1 cellular context compared by ENCODE assay signal in the genomic region with DNA sequence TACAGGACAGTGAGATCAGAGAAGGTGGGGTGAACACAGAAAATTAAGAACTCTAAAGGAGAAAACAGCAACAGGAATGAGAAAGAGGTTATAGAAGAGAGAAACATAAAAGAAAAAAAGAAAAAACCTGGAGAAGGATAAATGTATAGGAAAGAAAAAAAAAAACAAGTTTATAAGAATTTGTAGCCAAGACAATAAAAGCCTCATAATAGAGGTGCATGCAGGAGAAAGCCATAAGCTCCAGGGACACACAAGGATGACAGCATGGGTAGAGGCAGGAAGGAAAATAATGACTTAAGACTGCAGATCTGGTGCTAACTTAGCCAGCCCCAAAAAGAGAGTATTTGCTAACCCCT.
A peak's percentile ranks its signal among the peaks of the same experiment; 100 is the strongest.
TF ChIP-seq lines count a peak whose summit lies in the region.

No MANE protein-coding gene starts in this region.

TF ChIP-seq in K562, 482 proteins besides CTCF, POLR2A, EP300 and RAD21:
- TF ChIP-seq, protein P1, sequence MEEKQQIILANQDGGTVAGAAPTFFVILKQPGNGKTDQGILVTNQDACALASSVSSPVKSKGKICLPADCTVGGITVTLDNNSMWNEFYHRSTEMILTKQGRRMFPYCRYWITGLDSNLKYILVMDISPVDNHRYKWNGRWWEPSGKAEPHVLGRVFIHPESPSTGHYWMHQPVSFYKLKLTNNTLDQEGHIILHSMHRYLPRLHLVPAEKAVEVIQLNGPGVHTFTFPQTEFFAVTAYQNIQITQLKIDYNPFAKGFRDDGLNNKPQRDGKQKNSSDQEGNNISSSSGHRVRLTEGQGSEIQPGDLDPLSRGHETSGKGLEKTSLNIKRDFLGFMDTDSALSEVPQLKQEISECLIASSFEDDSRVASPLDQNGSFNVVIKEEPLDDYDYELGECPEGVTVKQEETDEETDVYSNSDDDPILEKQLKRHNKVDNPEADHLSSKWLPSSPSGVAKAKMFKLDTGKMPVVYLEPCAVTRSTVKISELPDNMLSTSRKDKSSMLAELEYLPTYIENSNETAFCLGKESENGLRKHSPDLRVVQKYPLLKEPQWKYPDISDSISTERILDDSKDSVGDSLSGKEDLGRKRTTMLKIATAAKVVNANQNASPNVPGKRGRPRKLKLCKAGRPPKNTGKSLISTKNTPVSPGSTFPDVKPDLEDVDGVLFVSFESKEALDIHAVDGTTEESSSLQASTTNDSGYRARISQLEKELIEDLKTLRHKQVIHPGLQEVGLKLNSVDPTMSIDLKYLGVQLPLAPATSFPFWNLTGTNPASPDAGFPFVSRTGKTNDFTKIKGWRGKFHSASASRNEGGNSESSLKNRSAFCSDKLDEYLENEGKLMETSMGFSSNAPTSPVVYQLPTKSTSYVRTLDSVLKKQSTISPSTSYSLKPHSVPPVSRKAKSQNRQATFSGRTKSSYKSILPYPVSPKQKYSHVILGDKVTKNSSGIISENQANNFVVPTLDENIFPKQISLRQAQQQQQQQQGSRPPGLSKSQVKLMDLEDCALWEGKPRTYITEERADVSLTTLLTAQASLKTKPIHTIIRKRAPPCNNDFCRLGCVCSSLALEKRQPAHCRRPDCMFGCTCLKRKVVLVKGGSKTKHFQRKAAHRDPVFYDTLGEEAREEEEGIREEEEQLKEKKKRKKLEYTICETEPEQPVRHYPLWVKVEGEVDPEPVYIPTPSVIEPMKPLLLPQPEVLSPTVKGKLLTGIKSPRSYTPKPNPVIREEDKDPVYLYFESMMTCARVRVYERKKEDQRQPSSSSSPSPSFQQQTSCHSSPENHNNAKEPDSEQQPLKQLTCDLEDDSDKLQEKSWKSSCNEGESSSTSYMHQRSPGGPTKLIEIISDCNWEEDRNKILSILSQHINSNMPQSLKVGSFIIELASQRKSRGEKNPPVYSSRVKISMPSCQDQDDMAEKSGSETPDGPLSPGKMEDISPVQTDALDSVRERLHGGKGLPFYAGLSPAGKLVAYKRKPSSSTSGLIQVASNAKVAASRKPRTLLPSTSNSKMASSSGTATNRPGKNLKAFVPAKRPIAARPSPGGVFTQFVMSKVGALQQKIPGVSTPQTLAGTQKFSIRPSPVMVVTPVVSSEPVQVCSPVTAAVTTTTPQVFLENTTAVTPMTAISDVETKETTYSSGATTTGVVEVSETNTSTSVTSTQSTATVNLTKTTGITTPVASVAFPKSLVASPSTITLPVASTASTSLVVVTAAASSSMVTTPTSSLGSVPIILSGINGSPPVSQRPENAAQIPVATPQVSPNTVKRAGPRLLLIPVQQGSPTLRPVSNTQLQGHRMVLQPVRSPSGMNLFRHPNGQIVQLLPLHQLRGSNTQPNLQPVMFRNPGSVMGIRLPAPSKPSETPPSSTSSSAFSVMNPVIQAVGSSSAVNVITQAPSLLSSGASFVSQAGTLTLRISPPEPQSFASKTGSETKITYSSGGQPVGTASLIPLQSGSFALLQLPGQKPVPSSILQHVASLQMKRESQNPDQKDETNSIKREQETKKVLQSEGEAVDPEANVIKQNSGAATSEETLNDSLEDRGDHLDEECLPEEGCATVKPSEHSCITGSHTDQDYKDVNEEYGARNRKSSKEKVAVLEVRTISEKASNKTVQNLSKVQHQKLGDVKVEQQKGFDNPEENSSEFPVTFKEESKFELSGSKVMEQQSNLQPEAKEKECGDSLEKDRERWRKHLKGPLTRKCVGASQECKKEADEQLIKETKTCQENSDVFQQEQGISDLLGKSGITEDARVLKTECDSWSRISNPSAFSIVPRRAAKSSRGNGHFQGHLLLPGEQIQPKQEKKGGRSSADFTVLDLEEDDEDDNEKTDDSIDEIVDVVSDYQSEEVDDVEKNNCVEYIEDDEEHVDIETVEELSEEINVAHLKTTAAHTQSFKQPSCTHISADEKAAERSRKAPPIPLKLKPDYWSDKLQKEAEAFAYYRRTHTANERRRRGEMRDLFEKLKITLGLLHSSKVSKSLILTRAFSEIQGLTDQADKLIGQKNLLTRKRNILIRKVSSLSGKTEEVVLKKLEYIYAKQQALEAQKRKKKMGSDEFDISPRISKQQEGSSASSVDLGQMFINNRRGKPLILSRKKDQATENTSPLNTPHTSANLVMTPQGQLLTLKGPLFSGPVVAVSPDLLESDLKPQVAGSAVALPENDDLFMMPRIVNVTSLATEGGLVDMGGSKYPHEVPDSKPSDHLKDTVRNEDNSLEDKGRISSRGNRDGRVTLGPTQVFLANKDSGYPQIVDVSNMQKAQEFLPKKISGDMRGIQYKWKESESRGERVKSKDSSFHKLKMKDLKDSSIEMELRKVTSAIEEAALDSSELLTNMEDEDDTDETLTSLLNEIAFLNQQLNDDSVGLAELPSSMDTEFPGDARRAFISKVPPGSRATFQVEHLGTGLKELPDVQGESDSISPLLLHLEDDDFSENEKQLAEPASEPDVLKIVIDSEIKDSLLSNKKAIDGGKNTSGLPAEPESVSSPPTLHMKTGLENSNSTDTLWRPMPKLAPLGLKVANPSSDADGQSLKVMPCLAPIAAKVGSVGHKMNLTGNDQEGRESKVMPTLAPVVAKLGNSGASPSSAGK (IDR thresholded peaks at IDR 0.05), result peak; percentile 11; the same call in 1 of the 2 replicates
- TF ChIP-seq, protein P2, sequence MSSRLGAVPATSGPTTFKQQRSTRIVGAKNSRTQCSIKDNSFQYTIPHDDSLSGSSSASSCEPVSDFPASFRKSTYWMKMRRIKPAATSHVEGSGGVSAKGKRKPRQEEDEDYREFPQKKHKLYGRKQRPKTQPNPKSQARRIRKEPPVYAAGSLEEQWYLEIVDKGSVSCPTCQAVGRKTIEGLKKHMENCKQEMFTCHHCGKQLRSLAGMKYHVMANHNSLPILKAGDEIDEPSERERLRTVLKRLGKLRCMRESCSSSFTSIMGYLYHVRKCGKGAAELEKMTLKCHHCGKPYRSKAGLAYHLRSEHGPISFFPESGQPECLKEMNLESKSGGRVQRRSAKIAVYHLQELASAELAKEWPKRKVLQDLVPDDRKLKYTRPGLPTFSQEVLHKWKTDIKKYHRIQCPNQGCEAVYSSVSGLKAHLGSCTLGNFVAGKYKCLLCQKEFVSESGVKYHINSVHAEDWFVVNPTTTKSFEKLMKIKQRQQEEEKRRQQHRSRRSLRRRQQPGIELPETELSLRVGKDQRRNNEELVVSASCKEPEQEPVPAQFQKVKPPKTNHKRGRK (tag; IDR thresholded peaks at IDR 0.05), result peak; percentile 93
- TF ChIP-seq JUND (IDR thresholded peaks at IDR 0.05; ENCODE audit: borderline replicate concordance, low read depth, low read length) (no peak), JUND (tag; IDR thresholded peaks at IDR 0.05; ENCODE audit: borderline replicate concordance, low read depth, low read length) (0 out of 3 replicates have a peak, but pooled peaks have one; percentile 3), SNRNP70 (optimal IDR thresholded peaks at IDR 0.05; ENCODE audit: low read depth, low read length) (no peak), KHSRP (IDR thresholded peaks at IDR 0.05) (no peak), YBX1 (IDR thresholded peaks at IDR 0.05) (0 out of 2 replicates have a peak, but pooled peaks have one; percentile 19), LARP7 (IDR thresholded peaks at IDR 0.05) (0 out of 2 replicates have a peak, but pooled peaks have one; percentile 45), GATA2 (CRISPR knock-in tag; IDR thresholded peaks at IDR 0.05) (no peak)
- TF ChIP-seq, protein P3, sequence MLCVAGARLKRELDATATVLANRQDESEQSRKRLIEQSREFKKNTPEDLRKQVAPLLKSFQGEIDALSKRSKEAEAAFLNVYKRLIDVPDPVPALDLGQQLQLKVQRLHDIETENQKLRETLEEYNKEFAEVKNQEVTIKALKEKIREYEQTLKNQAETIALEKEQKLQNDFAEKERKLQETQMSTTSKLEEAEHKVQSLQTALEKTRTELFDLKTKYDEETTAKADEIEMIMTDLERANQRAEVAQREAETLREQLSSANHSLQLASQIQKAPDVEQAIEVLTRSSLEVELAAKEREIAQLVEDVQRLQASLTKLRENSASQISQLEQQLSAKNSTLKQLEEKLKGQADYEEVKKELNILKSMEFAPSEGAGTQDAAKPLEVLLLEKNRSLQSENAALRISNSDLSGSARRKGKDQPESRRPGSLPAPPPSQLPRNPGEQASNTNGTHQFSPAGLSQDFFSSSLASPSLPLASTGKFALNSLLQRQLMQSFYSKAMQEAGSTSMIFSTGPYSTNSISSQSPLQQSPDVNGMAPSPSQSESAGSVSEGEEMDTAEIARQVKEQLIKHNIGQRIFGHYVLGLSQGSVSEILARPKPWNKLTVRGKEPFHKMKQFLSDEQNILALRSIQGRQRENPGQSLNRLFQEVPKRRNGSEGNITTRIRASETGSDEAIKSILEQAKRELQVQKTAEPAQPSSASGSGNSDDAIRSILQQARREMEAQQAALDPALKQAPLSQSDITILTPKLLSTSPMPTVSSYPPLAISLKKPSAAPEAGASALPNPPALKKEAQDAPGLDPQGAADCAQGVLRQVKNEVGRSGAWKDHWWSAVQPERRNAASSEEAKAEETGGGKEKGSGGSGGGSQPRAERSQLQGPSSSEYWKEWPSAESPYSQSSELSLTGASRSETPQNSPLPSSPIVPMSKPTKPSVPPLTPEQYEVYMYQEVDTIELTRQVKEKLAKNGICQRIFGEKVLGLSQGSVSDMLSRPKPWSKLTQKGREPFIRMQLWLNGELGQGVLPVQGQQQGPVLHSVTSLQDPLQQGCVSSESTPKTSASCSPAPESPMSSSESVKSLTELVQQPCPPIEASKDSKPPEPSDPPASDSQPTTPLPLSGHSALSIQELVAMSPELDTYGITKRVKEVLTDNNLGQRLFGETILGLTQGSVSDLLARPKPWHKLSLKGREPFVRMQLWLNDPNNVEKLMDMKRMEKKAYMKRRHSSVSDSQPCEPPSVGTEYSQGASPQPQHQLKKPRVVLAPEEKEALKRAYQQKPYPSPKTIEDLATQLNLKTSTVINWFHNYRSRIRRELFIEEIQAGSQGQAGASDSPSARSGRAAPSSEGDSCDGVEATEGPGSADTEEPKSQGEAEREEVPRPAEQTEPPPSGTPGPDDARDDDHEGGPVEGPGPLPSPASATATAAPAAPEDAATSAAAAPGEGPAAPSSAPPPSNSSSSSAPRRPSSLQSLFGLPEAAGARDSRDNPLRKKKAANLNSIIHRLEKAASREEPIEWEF (CRISPR knock-in tag; IDR thresholded peaks at IDR 0.05), result no peak
- TF ChIP-seq, protein P4, sequence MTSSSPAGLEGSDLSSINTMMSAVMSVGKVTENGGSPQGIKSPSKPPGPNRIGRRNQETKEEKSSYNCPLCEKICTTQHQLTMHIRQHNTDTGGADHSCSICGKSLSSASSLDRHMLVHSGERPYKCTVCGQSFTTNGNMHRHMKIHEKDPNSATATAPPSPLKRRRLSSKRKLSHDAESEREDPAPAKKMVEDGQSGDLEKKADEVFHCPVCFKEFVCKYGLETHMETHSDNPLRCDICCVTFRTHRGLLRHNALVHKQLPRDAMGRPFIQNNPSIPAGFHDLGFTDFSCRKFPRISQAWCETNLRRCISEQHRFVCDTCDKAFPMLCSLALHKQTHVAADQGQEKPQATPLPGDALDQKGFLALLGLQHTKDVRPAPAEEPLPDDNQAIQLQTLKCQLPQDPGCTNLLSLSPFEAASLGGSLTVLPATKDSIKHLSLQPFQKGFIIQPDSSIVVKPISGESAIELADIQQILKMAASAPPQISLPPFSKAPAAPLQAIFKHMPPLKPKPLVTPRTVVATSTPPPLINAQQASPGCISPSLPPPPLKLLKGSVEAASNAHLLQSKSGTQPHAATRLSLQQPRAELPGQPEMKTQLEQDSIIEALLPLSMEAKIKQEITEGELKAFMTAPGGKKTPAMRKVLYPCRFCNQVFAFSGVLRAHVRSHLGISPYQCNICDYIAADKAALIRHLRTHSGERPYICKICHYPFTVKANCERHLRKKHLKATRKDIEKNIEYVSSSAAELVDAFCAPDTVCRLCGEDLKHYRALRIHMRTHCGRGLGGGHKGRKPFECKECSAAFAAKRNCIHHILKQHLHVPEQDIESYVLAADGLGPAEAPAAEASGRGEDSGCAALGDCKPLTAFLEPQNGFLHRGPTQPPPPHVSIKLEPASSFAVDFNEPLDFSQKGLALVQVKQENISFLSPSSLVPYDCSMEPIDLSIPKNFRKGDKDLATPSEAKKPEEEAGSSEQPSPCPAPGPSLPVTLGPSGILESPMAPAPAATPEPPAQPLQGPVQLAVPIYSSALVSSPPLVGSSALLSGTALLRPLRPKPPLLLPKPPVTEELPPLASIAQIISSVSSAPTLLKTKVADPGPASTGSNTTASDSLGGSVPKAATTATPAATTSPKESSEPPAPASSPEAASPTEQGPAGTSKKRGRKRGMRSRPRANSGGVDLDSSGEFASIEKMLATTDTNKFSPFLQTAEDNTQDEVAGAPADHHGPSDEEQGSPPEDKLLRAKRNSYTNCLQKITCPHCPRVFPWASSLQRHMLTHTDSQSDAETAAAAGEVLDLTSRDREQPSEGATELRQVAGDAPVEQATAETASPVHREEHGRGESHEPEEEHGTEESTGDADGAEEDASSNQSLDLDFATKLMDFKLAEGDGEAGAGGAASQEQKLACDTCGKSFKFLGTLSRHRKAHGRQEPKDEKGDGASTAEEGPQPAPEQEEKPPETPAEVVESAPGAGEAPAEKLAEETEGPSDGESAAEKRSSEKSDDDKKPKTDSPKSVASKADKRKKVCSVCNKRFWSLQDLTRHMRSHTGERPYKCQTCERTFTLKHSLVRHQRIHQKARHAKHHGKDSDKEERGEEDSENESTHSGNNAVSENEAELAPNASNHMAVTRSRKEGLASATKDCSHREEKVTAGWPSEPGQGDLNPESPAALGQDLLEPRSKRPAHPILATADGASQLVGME (CRISPR knock-in tag; IDR thresholded peaks at IDR 0.05), result 0 out of 2 replicates have a peak, but pooled peaks have one; percentile 0
